In the genomic region with DNA sequence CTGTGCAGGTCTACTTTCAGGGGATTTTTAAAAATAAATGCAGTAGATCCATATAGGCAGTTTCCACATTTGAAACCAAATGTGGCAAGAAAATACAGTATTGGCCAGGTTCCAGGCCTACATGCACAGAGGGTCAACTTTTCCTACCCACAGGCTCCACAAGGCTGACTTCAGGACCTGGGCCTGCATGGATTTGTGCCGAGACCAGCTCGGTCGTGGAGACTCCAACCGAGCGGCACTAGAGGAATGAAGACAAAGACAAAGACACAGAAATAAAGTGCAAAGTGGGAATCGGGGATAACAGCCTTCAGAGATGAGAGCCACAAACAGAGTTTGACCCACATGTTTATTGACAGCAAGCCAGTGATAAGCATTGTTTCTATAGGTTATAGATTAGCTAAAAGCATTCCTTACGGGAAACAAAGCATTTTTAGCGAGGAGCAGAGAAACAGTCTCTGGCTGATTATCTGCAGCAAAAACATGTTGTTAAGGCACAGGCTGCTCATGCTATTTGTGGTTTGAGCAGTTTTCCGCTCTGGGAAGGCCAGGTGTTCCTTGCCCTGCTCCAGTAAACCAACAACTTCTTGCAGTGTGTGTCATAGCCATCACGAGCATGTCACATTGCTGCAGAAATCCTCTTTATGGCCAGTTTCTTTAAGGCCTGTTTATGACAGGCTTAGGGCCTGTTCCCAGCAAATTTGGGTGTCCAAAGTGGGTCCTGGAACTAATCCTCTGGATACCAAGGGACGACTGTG, we compare ENCODE assay signal across 16 cellular contexts. TPM values are rescaled to one million over a fixed set of nuclear protein-coding genes. Genes with fewer than 3 reads are reported as not detected.
DNase-seq lines count a peak whose midpoint lies in the region; ATAC-seq and TF ChIP-seq lines count a peak whose summit lies in the region.
"Had no signal": no experiment of that assay in that cellular context is flagged by ENCODE, and none has a peak within 500 bp of the region (broad histone marks: within the 10 kb centered on the region; RNA-seq: fewer than 3 reads in every experiment).

No MANE protein-coding gene starts in this region.

- intact Hi-C loops in OCI-LY7 (cut with micrococcal nuclease; ENCODE audit: unreplicated experiment), result no loop called here

- H3K4me3 ChIP-seq in DND-41 (ENCODE audit: low read depth in 1 of 2, low read length in 2 of 2) (peak overlapping the region in 1 of 2 experiments; percentile 48; a peak in 2 of 4 replicates), OCI-LY7 (ENCODE audit: low read depth, low read length, poor library complexity, severe bottlenecking) (no peak overlapping the region), fibroblast of villous mesenchyme (ENCODE audit: low read depth, low read length) (no peak overlapping the region)
- H3K4me3 ChIP-seq: A549 had no signal

- H3K9me2 ChIP-seq in OCI-LY7 (ENCODE audit: insufficient read depth, low read length), result no peaks in the 10 kb centered on the region

- ATAC-seq in DND-41 (ENCODE audit: insufficient read depth, low read depth), result peak; percentile 89
- ATAC-seq: A549 had no signal

- H3K4me2 ChIP-seq in DND-41 (ENCODE audit: insufficient read depth, low read length), result peak overlapping the region; percentile 67
- no peak overlapping the region for H3K4me2 ChIP-seq in OCI-LY7 (ENCODE audit: low read length)
- H3K4me2 ChIP-seq: A549 had no signal

- H3K27ac ChIP-seq in DND-41 (ENCODE audit: low read length) (peak overlapping the region; percentile 100), OCI-LY7 (ENCODE audit: low read depth, low read length, poor library complexity, severe bottlenecking) (no peak overlapping the region)
- H3K27ac ChIP-seq: A549, HL-60 had no signal

- no peaks in the 10 kb centered on the region for H4K20me1 ChIP-seq in DND-41 (ENCODE audit: insufficient read depth, low read length)
- no peaks in the 10 kb centered on the region for H4K20me1 ChIP-seq in OCI-LY7 (ENCODE audit: insufficient read depth, low read length)

- POLR2A ChIA-PET in OCI-LY7 (lab: Charles Lee), result no interaction called here

- DNase-seq in DND-41 (peak; percentile 76), OCI-LY7 (ENCODE audit: low spot score) (peak; percentile 57), fibroblast of villous mesenchyme (ENCODE audit: low read depth) (peak; percentile 27), pons (ENCODE audit: low spot score) (peak; percentile 34), NCI-H2029 treated with DMSO at 0.1 percent for 48 hours (lab: John Stamatoyannopoulos, UW) (no peak), NCI-H774 (lab: John Stamatoyannopoulos, UW) (no peak), COLO668 (lab: John Stamatoyannopoulos, UW; ENCODE audit: unreplicated experiment) (no peak)
- DNase-seq: CD4-positive, CD25-positive, alpha-beta regulatory T cell; GF-D8; KG1; NCI-H1417; NCI-H1930; NCI-H2171 treated with DMSO at 0.1 percent for 48 hours; NCI-H510A had no signal

- H3K36me3 ChIP-seq in DND-41 (ENCODE audit: insufficient read depth, low read length) (no peaks in the 10 kb centered on the region), OCI-LY7 (ENCODE audit: insufficient read depth, low read length) (no peaks in the 10 kb centered on the region)

- TF ChIP-seq CTCF in DND-41 (IDR thresholded peaks at IDR 0.05; ENCODE audit: borderline replicate concordance, extremely low read depth, low read length, poor library complexity, severe bottlenecking), result no peak
- TF ChIP-seq CTCF in OCI-LY7 (conservative IDR thresholded peaks at IDR 0.05; ENCODE audit: low read length), result no peak
- TF ChIP-seq CTCF in fibroblast of villous mesenchyme (IDR thresholded peaks at IDR 0.05; ENCODE audit: insufficient read depth, low read depth, low read length), result no peak

- H3K9ac ChIP-seq in DND-41 (ENCODE audit: low read depth, low read length), result peak overlapping the region; percentile 74

- H2AFZ ChIP-seq in DND-41 (ENCODE audit: low read depth, low read length), result peak overlapping the region; percentile 66
- no peak overlapping the region for H2AFZ ChIP-seq in OCI-LY7 (ENCODE audit: low read length)

- CTCF ChIA-PET in OCI-LY7 (lab: Charles Lee; ENCODE audit: unreplicated experiment), result no interaction called here

- no TSS peak for BruUV-seq in OCI-LY7 (replicated peaks; lab: Mats Ljungman, UMichigan)

- no peaks in the 10 kb centered on the region for H3K79me2 ChIP-seq in DND-41 (ENCODE audit: insufficient read depth, low read length)
- no peaks in the 10 kb centered on the region for H3K79me2 ChIP-seq in OCI-LY7 (ENCODE audit: insufficient read depth, low read depth, low read length)

- no peaks in the 10 kb centered on the region for H3K9me3 ChIP-seq in DND-41 (ENCODE audit: insufficient read depth, low read length, severe bottlenecking)
- H3K9me3 ChIP-seq in OCI-LY7 (ENCODE audit: low read length), result no peaks in the 10 kb centered on the region

- peaks cover 47% of the 10 kb centered on the region for H3K4me1 ChIP-seq in DND-41 (ENCODE audit: insufficient read depth, low read length)
- H3K4me1 ChIP-seq in OCI-LY7 (ENCODE audit: insufficient read depth, low read length, poor library complexity, severe bottlenecking), result peaks cover 9% of the 10 kb centered on the region
- H3K4me1 ChIP-seq: A549 had no signal

- H3K27me3 ChIP-seq in DND-41 (ENCODE audit: insufficient read depth, low read length, poor library complexity), result no peaks in the 10 kb centered on the region

RNA-seq across cellular contexts. Expression of gene ZNF37A, which starts 52.6 kb away (rescaled TPM):
- 21.2 and 21.6 TPM in 2 replicates for total RNA-seq in OCI-LY7 (2014; rRNA removed; shearing (Covaris generic))
- total RNA-seq in OCI-LY7 (2022) (38.1 and 40.3 TPM in 2 replicates), fibroblast of villous mesenchyme (10.0 and 16.8 TPM in 2 replicates)

Comparison
In these comparisons a context has a peak if more than half of its experiments do, and no peak if none do; other contexts are left out.
1. DNase-seq: peak in DND-41 (single experiment), OCI-LY7 (single experiment), fibroblast of villous mesenchyme (single experiment) and pons (single experiment); none in NCI-H2029 treated with DMSO at 0.1 percent for 48 hours (single experiment), NCI-H774 (single experiment) and COLO668 (single experiment).